Comparison of ENCODE assay signal across 8 cellular contexts in the genomic region with DNA sequence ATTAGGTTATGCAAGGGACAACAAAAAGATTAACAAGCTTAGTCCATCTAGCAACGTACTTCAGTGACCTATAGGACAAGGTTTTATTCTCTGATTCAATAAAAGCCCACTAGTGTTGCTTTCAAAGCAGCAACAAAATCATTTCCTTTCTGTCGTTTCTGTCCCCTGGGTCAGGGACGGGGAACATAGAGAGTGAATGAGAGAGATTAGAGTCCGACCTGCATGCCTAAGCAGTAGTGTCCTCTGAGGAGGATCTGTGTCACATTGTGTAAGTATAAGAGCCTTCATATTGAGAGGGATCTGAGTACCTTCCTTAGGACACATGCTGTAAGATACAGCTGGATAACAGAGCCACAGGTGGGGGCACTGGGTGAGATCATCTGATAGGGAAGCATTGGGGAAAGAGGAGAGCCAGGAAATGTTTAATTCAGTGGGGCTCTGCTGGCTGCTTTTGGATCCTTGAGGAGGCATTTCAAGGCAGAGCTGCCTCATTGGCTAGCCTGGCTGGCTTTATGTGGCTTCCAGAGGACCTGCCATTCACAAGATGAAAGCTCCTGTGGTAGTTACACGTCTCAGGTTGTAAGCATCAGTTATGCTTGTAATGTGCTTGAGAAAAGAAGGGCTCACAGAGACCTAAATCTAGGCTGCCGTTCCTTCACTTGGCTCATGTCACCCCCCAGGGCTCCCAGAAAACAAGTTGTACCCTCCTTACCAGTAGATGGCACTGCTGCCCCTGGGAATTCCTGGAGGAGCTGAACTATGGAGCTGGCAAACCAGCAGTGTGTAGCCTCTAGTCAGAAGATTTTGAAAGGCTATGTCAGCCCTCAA. TPM values are rescaled to one million over a fixed set of nuclear protein-coding genes. Genes with fewer than 3 reads are reported as not detected.
DNase-seq lines count a peak whose midpoint lies in the region; ATAC-seq and TF ChIP-seq lines count a peak whose summit lies in the region.

No MANE protein-coding gene starts in this region.

- H3K27ac Mint-ChIP-seq in MCF 10A (ENCODE audit: low read depth, unreplicated experiment): no peak overlapping the region

- H3K9me3 Mint-ChIP-seq in MCF 10A (ENCODE audit: unreplicated experiment): no peaks in the 10 kb centered on the region

- H3K36me3 Mint-ChIP-seq in MCF 10A (ENCODE audit: insufficient read depth, unreplicated experiment): no peaks in the 10 kb centered on the region

- no peaks in the 10 kb centered on the region for H3K4me1 Mint-ChIP-seq in MCF 10A (ENCODE audit: insufficient read depth, unreplicated experiment)

- ATAC-seq in HG03135 (IDR thresholded peaks at IDR 0.05; ENCODE audit: unreplicated experiment): no peak

- peak; percentile 55 for DNase-seq in activated CD8-positive, alpha-beta memory T cell treated with anti-CD3 and anti-CD28 coated beads, Interleukin-2, amount 50 U/mL, for 48 hours
- no peak for DNase-seq in activated CD8-positive, alpha-beta memory T cell treated with anti-CD3 and anti-CD28 coated beads for 24 hours
- DNase-seq in HS-27A (ENCODE audit: low read depth) (peak; percentile 29), NCI-H774 (lab: John Stamatoyannopoulos, UW) (peak; percentile 77), MCF 10A (ENCODE audit: unreplicated experiment) (peak; percentile 84), inferior parietal cortex (ENCODE audit: extremely low spot score) (peak; percentile 97)
- DNase-seq in stimulated activated CD4-positive, alpha-beta T cell treated with anti-CD3 and anti-CD28 coated beads, Interleukin-2, amount 100 ng/mL, for 24 hours: peak; percentile 19 to 50

- intact Hi-C loops in MCF 10A (cut with micrococcal nuclease): loop anchor here (1.0 to 2.0 kb wide), 5 partner anchors 310 to 382 kb away; no protein-coding TSS in a partner anchor

- TF ChIP-seq CTCF in MCF 10A (IDR thresholded peaks at IDR 0.05; ENCODE audit: unreplicated experiment): peak; percentile 79

- CTCF ChIA-PET in MCF 10A (lab: Yijun Ruan, JAX): interaction anchor here (0.6 to 8.6 kb wide), 61 partner anchors 9 to 1217 kb away, joined by 3 to 151 read pairs (median 4); no protein-coding TSS in a partner anchor

- BruUV-seq in MCF 10A (replicated peaks; lab: Mats Ljungman, UMichigan): no TSS peak

- H3K4me3 Mint-ChIP-seq in MCF 10A (ENCODE audit: unreplicated experiment): no peak overlapping the region

- POLR2A ChIA-PET in MCF 10A (lab: Yijun Ruan, JAX): interaction anchor here (0.6 to 1.2 kb wide), 4 partner anchors 19 to 1491 kb away, joined by 3 to 5 read pairs (median 4); no protein-coding TSS in a partner anchor

- peaks cover 91% of the 10 kb centered on the region for H3K27me3 Mint-ChIP-seq in MCF 10A (ENCODE audit: insufficient read depth, unreplicated experiment)

RNA-seq across cellular contexts. Expression of gene TMEM108, which starts 2.7 kb away (rescaled TPM):
- not detected in 2 replicates for total RNA-seq in MCF 10A (2022)
